1 cellular context compared by ENCODE assay signal in the genomic region with DNA sequence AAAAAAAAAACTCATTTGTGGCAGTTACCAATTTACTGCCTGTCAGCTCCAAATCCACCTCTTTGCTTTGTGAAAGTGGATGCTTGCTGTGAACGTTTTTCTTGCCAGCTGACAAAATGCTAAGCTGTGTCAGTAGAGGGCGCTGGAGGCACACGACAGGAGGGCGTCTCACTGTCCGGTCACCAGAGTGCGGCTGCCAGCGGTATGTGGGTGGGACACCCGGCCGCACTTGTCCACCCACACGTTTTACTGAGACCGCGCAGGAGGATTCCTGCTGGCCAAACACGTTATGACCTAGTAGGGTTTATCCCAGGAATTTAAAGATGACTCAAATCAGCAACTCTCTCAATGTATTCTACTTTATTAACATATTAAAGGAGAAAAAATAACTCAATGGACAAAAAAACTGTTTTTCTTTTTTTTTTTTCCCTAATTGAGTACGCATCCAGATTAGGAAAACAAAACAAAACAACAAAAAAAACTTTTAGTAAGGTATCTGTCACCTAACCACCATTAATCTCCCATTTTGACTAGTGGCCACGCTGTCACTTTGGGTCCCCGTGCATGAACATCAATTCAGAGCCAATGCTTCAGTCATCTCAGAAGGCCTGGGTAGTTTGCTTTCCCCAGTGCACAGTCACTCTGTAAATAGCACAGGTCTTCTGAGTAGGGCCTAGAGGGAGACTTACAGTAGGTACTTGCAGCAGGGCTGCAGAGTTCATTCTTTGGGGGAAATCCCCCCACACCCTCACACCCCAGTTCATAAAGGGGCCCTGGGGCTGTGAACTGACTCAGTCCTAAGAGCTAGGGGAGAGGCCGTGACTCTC.
TF ChIP-seq lines count a peak whose summit lies in the region.

No MANE protein-coding gene starts in this region.

TF ChIP-seq in HepG2, 621 proteins besides CTCF, POLR2A, EP300 and RAD21 (continues in another document):
- TF ChIP-seq, protein P1, sequence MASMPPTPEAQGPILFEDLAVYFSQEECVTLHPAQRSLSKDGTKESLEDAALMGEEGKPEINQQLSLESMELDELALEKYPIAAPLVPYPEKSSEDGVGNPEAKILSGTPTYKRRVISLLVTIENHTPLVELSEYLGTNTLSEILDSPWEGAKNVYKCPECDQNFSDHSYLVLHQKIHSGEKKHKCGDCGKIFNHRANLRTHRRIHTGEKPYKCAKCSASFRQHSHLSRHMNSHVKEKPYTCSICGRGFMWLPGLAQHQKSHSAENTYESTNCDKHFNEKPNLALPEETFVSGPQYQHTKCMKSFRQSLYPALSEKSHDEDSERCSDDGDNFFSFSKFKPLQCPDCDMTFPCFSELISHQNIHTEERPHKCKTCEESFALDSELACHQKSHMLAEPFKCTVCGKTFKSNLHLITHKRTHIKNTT (CRISPR knock-in tag; IDR thresholded peaks at IDR 0.05): no peak
- TF ChIP-seq ZFX (CRISPR knock-in tag; IDR thresholded peaks at IDR 0.05; ENCODE audit: low read depth) (no peak), DPF2 (CRISPR knock-in tag; IDR thresholded peaks at IDR 0.05; ENCODE audit: borderline replicate concordance, low read depth) (no peak), SALL1 (CRISPR knock-in tag; IDR thresholded peaks at IDR 0.05) (peak; percentile 44; the same call in 1 of the 2 replicates), ZNF484 (CRISPR knock-in tag; IDR thresholded peaks at IDR 0.05; ENCODE audit: borderline replicate concordance, low read depth) (no peak), ZNF225 (CRISPR knock-in tag; IDR thresholded peaks at IDR 0.05) (no peak), ZNF674 (CRISPR knock-in tag; IDR thresholded peaks at IDR 0.05; ENCODE audit: low read depth) (no peak), CBFB (CRISPR knock-in tag; IDR thresholded peaks at IDR 0.05) (no peak), MAFF (IDR thresholded peaks at IDR 0.05; ENCODE audit: low read depth, low read length) (peak; percentile 59; the same call in 1 of the 2 replicates), ZNF543 (CRISPR knock-in tag; IDR thresholded peaks at IDR 0.05) (no peak), SALL2 (CRISPR knock-in tag; IDR thresholded peaks at IDR 0.05) (no peak), NFE2 (CRISPR knock-in tag; IDR thresholded peaks at IDR 0.05) (no peak), ZNF44 (CRISPR knock-in tag; IDR thresholded peaks at IDR 0.05) (no peak), ZKSCAN1 (IDR thresholded peaks at IDR 0.05; ENCODE audit: low read length) (no peak), PAF1 (CRISPR knock-in tag; IDR thresholded peaks at IDR 0.05) (no peak), NCOA1 (CRISPR knock-in tag; IDR thresholded peaks at IDR 0.05) (no peak), KLF11 (CRISPR knock-in tag; IDR thresholded peaks at IDR 0.05) (no peak), ZMYM2 (CRISPR knock-in tag; IDR thresholded peaks at IDR 0.05) (no peak), ZNF546 (CRISPR knock-in tag; conservative IDR thresholded peaks at IDR 0.05) (no peak), MXD4 (CRISPR knock-in tag; IDR thresholded peaks at IDR 0.05) (no peak), CBX1 (IDR thresholded peaks at IDR 0.05; ENCODE audit: low read depth) (no peak), SRF (IDR thresholded peaks at IDR 0.05; ENCODE audit: low read depth, low read length) (no peak), RFX1 (IDR thresholded peaks at IDR 0.05) (no peak), ZNF282 (IDR thresholded peaks at IDR 0.05; ENCODE audit: partially characterized antibody) (no peak), ZNF251 (CRISPR knock-in tag; IDR thresholded peaks at IDR 0.05) (no peak), SIX4 (CRISPR knock-in tag; IDR thresholded peaks at IDR 0.05) (no peak), TBX2 (CRISPR knock-in tag; IDR thresholded peaks at IDR 0.05; ENCODE audit: borderline replicate concordance) (no peak)
- TF ChIP-seq, protein P2, sequence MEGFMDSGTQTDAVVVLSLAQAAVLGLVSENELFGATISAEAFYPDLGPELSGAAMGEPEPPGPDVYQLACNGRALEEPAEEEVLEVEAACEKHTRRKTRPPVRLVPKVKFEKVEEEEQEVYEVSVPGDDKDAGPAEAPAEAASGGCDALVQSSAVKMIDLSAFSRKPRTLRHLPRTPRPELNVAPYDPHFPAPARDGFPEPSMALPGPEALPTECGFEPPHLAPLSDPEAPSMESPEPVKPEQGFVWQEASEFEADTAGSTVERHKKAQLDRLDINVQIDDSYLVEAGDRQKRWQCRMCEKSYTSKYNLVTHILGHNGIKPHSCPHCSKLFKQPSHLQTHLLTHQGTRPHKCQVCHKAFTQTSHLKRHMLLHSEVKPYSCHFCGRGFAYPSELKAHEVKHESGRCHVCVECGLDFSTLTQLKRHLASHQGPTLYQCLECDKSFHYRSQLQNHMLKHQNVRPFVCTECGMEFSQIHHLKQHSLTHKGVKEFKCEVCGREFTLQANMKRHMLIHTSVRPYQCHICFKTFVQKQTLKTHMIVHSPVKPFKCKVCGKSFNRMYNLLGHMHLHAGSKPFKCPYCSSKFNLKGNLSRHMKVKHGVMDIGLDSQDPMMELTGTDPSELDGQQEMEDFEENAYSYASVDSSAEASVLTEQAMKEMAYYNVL (CRISPR knock-in tag; IDR thresholded peaks at IDR 0.05; ENCODE audit: borderline replicate concordance): no peak
- TF ChIP-seq, protein P3, sequence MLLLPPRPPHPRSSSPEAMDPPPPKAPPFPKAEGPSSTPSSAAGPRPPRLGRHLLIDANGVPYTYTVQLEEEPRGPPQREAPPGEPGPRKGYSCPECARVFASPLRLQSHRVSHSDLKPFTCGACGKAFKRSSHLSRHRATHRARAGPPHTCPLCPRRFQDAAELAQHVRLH (CRISPR knock-in tag; IDR thresholded peaks at IDR 0.05; ENCODE audit: borderline replicate concordance, low read depth): 0 out of 2 replicates have a peak, but pooled peaks have one; percentile 56
- TF ChIP-seq, protein P4, sequence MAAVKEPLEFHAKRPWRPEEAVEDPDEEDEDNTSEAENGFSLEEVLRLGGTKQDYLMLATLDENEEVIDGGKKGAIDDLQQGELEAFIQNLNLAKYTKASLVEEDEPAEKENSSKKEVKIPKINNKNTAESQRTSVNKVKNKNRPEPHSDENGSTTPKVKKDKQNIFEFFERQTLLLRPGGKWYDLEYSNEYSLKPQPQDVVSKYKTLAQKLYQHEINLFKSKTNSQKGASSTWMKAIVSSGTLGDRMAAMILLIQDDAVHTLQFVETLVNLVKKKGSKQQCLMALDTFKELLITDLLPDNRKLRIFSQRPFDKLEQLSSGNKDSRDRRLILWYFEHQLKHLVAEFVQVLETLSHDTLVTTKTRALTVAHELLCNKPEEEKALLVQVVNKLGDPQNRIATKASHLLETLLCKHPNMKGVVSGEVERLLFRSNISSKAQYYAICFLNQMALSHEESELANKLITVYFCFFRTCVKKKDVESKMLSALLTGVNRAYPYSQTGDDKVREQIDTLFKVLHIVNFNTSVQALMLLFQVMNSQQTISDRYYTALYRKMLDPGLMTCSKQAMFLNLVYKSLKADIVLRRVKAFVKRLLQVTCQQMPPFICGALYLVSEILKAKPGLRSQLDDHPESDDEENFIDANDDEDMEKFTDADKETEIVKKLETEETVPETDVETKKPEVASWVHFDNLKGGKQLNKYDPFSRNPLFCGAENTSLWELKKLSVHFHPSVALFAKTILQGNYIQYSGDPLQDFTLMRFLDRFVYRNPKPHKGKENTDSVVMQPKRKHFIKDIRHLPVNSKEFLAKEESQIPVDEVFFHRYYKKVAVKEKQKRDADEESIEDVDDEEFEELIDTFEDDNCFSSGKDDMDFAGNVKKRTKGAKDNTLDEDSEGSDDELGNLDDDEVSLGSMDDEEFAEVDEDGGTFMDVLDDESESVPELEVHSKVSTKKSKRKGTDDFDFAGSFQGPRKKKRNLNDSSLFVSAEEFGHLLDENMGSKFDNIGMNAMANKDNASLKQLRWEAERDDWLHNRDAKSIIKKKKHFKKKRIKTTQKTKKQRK (IDR thresholded peaks at IDR 0.05; ENCODE audit: low read length): no peak
- TF ChIP-seq, protein P5, sequence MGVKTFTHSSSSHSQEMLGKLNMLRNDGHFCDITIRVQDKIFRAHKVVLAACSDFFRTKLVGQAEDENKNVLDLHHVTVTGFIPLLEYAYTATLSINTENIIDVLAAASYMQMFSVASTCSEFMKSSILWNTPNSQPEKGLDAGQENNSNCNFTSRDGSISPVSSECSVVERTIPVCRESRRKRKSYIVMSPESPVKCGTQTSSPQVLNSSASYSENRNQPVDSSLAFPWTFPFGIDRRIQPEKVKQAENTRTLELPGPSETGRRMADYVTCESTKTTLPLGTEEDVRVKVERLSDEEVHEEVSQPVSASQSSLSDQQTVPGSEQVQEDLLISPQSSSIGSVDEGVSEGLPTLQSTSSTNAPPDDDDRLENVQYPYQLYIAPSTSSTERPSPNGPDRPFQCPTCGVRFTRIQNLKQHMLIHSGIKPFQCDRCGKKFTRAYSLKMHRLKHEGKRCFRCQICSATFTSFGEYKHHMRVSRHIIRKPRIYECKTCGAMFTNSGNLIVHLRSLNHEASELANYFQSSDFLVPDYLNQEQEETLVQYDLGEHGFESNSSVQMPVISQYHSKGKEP (CRISPR knock-in tag; IDR thresholded peaks at IDR 0.05): no peak
- TF ChIP-seq, protein P6, sequence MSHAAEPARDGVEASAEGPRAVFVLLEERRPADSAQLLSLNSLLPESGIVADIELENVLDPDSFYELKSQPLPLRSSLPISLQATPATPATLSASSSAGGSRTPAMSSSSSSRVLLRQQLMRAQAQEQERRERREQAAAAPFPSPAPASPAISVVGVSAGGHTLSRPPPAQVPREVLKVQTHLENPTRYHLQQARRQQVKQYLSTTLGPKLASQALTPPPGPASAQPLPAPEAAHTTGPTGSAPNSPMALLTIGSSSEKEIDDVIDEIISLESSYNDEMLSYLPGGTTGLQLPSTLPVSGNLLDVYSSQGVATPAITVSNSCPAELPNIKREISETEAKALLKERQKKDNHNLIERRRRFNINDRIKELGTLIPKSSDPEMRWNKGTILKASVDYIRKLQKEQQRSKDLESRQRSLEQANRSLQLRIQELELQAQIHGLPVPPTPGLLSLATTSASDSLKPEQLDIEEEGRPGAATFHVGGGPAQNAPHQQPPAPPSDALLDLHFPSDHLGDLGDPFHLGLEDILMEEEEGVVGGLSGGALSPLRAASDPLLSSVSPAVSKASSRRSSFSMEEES (CRISPR knock-in tag; IDR thresholded peaks at IDR 0.05): no peak
- TF ChIP-seq, protein P7, sequence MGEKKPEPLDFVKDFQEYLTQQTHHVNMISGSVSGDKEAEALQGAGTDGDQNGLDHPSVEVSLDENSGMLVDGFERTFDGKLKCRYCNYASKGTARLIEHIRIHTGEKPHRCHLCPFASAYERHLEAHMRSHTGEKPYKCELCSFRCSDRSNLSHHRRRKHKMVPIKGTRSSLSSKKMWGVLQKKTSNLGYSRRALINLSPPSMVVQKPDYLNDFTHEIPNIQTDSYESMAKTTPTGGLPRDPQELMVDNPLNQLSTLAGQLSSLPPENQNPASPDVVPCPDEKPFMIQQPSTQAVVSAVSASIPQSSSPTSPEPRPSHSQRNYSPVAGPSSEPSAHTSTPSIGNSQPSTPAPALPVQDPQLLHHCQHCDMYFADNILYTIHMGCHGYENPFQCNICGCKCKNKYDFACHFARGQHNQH (CRISPR knock-in tag; IDR thresholded peaks at IDR 0.05): no peak; the same call in 1 of the 2 replicates
- TF ChIP-seq, protein P8, sequence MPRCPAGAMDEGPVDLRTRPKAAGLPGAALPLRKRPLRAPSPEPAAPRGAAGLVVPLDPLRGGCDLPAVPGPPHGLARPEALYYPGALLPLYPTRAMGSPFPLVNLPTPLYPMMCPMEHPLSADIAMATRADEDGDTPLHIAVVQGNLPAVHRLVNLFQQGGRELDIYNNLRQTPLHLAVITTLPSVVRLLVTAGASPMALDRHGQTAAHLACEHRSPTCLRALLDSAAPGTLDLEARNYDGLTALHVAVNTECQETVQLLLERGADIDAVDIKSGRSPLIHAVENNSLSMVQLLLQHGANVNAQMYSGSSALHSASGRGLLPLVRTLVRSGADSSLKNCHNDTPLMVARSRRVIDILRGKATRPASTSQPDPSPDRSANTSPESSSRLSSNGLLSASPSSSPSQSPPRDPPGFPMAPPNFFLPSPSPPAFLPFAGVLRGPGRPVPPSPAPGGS (CRISPR knock-in tag; IDR thresholded peaks at IDR 0.05): no peak
- TF ChIP-seq, protein P9, sequence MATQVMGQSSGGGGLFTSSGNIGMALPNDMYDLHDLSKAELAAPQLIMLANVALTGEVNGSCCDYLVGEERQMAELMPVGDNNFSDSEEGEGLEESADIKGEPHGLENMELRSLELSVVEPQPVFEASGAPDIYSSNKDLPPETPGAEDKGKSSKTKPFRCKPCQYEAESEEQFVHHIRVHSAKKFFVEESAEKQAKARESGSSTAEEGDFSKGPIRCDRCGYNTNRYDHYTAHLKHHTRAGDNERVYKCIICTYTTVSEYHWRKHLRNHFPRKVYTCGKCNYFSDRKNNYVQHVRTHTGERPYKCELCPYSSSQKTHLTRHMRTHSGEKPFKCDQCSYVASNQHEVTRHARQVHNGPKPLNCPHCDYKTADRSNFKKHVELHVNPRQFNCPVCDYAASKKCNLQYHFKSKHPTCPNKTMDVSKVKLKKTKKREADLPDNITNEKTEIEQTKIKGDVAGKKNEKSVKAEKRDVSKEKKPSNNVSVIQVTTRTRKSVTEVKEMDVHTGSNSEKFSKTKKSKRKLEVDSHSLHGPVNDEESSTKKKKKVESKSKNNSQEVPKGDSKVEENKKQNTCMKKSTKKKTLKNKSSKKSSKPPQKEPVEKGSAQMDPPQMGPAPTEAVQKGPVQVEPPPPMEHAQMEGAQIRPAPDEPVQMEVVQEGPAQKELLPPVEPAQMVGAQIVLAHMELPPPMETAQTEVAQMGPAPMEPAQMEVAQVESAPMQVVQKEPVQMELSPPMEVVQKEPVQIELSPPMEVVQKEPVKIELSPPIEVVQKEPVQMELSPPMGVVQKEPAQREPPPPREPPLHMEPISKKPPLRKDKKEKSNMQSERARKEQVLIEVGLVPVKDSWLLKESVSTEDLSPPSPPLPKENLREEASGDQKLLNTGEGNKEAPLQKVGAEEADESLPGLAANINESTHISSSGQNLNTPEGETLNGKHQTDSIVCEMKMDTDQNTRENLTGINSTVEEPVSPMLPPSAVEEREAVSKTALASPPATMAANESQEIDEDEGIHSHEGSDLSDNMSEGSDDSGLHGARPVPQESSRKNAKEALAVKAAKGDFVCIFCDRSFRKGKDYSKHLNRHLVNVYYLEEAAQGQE (IDR thresholded peaks at IDR 0.05; ENCODE audit: borderline replicate concordance in 1 of 2, low read depth in 1 of 2, low read length in 2 of 2): no peak
- TF ChIP-seq, protein P10, sequence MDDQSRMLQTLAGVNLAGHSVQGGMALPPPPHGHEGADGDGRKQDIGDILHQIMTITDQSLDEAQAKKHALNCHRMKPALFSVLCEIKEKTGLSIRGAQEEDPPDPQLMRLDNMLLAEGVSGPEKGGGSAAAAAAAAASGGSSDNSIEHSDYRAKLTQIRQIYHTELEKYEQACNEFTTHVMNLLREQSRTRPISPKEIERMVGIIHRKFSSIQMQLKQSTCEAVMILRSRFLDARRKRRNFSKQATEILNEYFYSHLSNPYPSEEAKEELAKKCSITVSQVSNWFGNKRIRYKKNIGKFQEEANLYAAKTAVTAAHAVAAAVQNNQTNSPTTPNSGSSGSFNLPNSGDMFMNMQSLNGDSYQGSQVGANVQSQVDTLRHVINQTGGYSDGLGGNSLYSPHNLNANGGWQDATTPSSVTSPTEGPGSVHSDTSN (CRISPR knock-in tag; IDR thresholded peaks at IDR 0.05; ENCODE audit: borderline replicate concordance): no peak
- TF ChIP-seq, protein P11, sequence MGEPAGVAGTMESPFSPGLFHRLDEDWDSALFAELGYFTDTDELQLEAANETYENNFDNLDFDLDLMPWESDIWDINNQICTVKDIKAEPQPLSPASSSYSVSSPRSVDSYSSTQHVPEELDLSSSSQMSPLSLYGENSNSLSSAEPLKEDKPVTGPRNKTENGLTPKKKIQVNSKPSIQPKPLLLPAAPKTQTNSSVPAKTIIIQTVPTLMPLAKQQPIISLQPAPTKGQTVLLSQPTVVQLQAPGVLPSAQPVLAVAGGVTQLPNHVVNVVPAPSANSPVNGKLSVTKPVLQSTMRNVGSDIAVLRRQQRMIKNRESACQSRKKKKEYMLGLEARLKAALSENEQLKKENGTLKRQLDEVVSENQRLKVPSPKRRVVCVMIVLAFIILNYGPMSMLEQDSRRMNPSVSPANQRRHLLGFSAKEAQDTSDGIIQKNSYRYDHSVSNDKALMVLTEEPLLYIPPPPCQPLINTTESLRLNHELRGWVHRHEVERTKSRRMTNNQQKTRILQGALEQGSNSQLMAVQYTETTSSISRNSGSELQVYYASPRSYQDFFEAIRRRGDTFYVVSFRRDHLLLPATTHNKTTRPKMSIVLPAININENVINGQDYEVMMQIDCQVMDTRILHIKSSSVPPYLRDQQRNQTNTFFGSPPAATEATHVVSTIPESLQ (CRISPR knock-in tag; conservative IDR thresholded peaks at IDR 0.05): no peak
